In genomic region chr6:48869595-48869994, GRCh38 we compare ENCODE assay signal across 10 cellular contexts.
"Had no signal": no experiment of that assay in that cellular context is flagged by ENCODE, and none has a peak within 500 bp of the region (broad histone marks: within the 10 kb centered on the region; RNA-seq: fewer than 3 reads in every experiment).

No MANE protein-coding gene starts in this region.

- FAIRE-seq: H1 had no signal

- H3K4me1 ChIP-seq: HAP-1 had no signal

- DNase-seq: GM23248, GOT3, H7, H9, HCEC 1CT, HFFc6 had no signal

- H2AFZ ChIP-seq: GM23248, GM23338 had no signal

- H3K27ac ChIP-seq: GM23248 had no signal

- H3K9ac ChIP-seq: GM23248 had no signal

- H3K4me3 ChIP-seq: GM23248, GM23338, HAP-1 had no signal

- ATAC-seq: GM23338, HCT116 had no signal

- H3K4me2 ChIP-seq: GM23338 had no signal

- H3K36me3 ChIP-seq: HAP-1 had no signal

- H3K9me3 ChIP-seq: HAP-1 had no signal
